In genomic region chr9:117335797-117336435, GRCh38 we compare ENCODE assay signal across 25 cellular contexts.
"Had no signal": no experiment of that assay in that cellular context is flagged by ENCODE, and none has a peak within 500 bp of the region (broad histone marks: within the 10 kb centered on the region; RNA-seq: fewer than 3 reads in every experiment).

No MANE protein-coding gene starts in this region.

- H3K36me3 ChIP-seq: cardiac muscle cell, gastroesophageal sphincter, heart left ventricle, prostate gland, right atrium auricular region, spleen, vagina had no signal

- H3K4me3 ChIP-seq: body of pancreas, cardiac muscle cell, gastroesophageal sphincter, heart left ventricle, prostate gland, right atrium auricular region, spleen, testis, vagina had no signal

- ATAC-seq: activated CD4-positive, alpha-beta T cell treated with anti-CD3 and anti-CD28 coated beads for 36 hours; activated naive CD8-positive, alpha-beta T cell treated with anti-CD3 and anti-CD28 coated beads, Interleukin-2, amount 50 U/mL, for 24 hours; body of pancreas; gastroesophageal sphincter; heart left ventricle; left ventricle myocardium superior; natural killer cell had no signal

- DNase-seq: activated B cell treated with CpG ODN at 0.5 μM for 24 hours; activated CD4-positive, alpha-beta T cell treated with anti-CD3 and anti-CD28 coated beads for 36 hours; activated CD4-positive, alpha-beta T cell treated with anti-CD3 and anti-CD28 coated beads, Interleukin-2, amount 50 U/mL, for 4 hours; activated CD8-positive, alpha-beta memory T cell treated with anti-CD3 and anti-CD28 coated beads for 24 hours; activated effector memory CD4-positive, alpha-beta T cell treated with anti-CD3 and anti-CD28 coated beads, Interleukin-2, amount 50 U/mL, for 16 hours; activated naive CD4-positive, alpha-beta T cell treated with anti-CD3 and anti-CD28 coated beads, Interleukin-2, amount 10 ng/mL, durations not matched to agents 7 days and 5 days; activated naive CD8-positive, alpha-beta T cell treated with anti-CD3 and anti-CD28 coated beads, Interleukin-2, amount 50 U/mL, for 24 hours; activated T-cell treated with anti-CD3 and anti-CD28 coated beads, Interleukin-2, amount 50 U/mL, for 48 hours; body of pancreas; cortex of kidney; heart left ventricle; left ventricle myocardium superior; mammary epithelial cell; natural killer cell; spleen; stimulated activated CD4-positive, alpha-beta T cell treated with anti-CD3 and anti-CD28 coated beads, Interleukin-4, amount 100 ng/mL, for 1 hour; stimulated activated naive CD4-positive, alpha-beta T cell; testis had no signal

- FAIRE-seq: islet of Langerhans had no signal

- H3K9me3 ChIP-seq: body of pancreas, gastroesophageal sphincter, heart left ventricle, prostate gland, right atrium auricular region, spleen, testis, vagina had no signal

- H3K27me3 ChIP-seq: body of pancreas, cardiac muscle cell, gastroesophageal sphincter, heart left ventricle, right atrium auricular region, spleen, testis, vagina had no signal

- H3K27ac ChIP-seq: body of pancreas, cardiac muscle cell, epithelial cell of prostate, gastroesophageal sphincter, heart left ventricle, prostate gland, right atrium auricular region, spleen, testis, vagina had no signal
